In the genomic region with DNA sequence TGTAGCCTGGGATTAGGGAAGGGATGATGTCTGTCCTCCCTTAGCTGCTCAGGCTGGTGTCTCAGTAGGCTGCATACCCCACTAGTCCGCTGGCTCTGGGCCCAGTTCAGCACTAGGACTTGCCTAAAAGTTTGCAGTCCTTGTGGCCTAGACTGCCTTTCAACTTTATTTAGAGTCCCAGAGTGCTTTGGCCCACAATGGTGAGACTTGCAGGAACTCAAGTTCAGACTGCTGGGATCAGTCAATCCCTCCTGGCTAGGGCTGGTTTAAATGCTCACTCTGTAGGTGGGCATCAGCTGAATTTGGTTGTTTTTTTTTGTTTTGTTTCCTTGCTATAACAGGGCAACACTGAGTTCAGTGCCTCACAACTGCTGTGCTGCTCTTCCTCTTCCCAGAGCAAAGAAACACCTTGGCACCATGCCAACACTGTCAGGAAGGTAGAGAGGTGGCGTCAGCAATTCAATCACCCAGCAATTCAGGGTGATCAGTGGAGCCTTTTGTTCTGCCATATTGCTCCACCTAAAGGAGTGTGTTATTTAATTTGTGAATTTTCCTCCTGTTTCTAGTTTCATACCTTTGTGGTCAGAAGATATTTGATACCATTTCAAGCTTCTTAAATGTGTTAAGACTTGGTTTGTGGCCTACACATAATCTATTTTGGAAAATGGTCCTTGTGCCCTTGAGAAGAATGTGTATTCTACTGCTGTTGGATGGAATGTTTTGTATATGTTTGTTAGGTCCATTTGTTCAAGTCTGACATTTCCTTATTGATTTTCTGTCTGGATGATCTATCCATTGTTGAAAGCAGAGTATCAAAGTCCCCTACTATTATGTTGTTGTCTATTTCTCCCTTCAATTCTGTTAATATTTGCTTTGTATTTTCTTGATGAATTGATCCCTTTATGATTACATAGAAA, we compare ENCODE assay signal across 1 cellular context.
A peak's percentile ranks its signal among the peaks of the same experiment; 100 is the strongest.
TF ChIP-seq lines count a peak whose summit lies in the region.

No MANE protein-coding gene starts in this region.

TF ChIP-seq in HepG2, 621 proteins besides CTCF, POLR2A, EP300 and RAD21 (continued from another document and continues in another):
- peak; percentile 94 for TF ChIP-seq HOMEZ (CRISPR knock-in tag; IDR thresholded peaks at IDR 0.05; ENCODE audit: low read depth)
- peak; percentile 95 for TF ChIP-seq MIXL1 (CRISPR knock-in tag; IDR thresholded peaks at IDR 0.05)
- peak; percentile 67; the same call in 1 of the 2 replicates for TF ChIP-seq MEF2D (CRISPR knock-in tag; IDR thresholded peaks at IDR 0.05)
- no peak for TF ChIP-seq RBAK (CRISPR knock-in tag; IDR thresholded peaks at IDR 0.05)
- TF ChIP-seq, protein P1, sequence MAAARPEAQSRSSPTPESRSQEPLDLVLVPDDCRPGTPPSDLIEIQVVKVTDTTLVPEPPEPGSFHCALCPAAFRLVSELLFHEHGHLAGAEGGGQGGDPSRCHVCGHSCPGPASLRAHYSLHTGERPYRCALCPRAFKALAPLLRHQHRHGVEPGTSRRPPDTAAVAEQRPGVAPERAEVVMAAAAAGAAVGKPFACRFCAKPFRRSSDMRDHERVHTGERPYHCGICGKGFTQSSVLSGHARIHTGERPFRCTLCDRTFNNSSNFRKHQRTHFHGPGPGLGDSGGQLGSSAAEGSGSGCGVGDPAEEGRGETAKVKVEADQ (CRISPR knock-in tag; IDR thresholded peaks at IDR 0.05; ENCODE audit: borderline replicate concordance): 0 out of 2 replicates have a peak, but pooled peaks have one; percentile 14
- no peak for TF ChIP-seq RBM22 (optimal IDR thresholded peaks at IDR 0.05; ENCODE audit: low read length)
- peak; percentile 52; the same call in 1 of the 2 replicates for TF ChIP-seq TARDBP (CRISPR knock-in tag; IDR thresholded peaks at IDR 0.05)
- no peak for TF ChIP-seq MLXIP (CRISPR knock-in tag; IDR thresholded peaks at IDR 0.05; ENCODE audit: borderline replicate concordance)
- no peak for TF ChIP-seq ZNF432 (CRISPR knock-in tag; IDR thresholded peaks at IDR 0.05; ENCODE audit: borderline replicate concordance)
- peak; percentile 25; the same call in 1 of the 2 replicates for TF ChIP-seq THAP11 (CRISPR knock-in tag; IDR thresholded peaks at IDR 0.05)
- TF ChIP-seq MYNN (CRISPR knock-in tag; IDR thresholded peaks at IDR 0.05; ENCODE audit: low read depth): no peak
- TF ChIP-seq, protein P2, sequence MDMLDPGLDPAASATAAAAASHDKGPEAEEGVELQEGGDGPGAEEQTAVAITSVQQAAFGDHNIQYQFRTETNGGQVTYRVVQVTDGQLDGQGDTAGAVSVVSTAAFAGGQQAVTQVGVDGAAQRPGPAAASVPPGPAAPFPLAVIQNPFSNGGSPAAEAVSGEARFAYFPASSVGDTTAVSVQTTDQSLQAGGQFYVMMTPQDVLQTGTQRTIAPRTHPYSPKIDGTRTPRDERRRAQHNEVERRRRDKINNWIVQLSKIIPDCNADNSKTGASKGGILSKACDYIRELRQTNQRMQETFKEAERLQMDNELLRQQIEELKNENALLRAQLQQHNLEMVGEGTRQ (IDR thresholded peaks at IDR 0.05; ENCODE audit: low read depth, low read length): no peak
- TF ChIP-seq, protein P2 (CRISPR knock-in tag; IDR thresholded peaks at IDR 0.05; ENCODE audit: borderline replicate concordance): no peak
- TF ChIP-seq ZNF34 (CRISPR knock-in tag; IDR thresholded peaks at IDR 0.05; ENCODE audit: borderline replicate concordance): no peak
- TF ChIP-seq ZNF772 (CRISPR knock-in tag; IDR thresholded peaks at IDR 0.05): no peak
- TF ChIP-seq THRA (CRISPR knock-in tag; IDR thresholded peaks at IDR 0.05; ENCODE audit: borderline replicate concordance): 0 out of 2 replicates have a peak, but pooled peaks have one; percentile 34
- peak in 1 of 2 experiments; percentile 40; a peak in 2 of 4 replicates for TF ChIP-seq MAFK (conservative IDR thresholded peaks at IDR 0.05 in 1 of 2, IDR thresholded peaks at IDR 0.05 in 1 of 2; ENCODE audit: low read length in 2 of 2)
- TF ChIP-seq TRIM24 (CRISPR knock-in tag; IDR thresholded peaks at IDR 0.05): no peak
- no peak for TF ChIP-seq ZNF850 (CRISPR knock-in tag; conservative IDR thresholded peaks at IDR 0.05)
- TF ChIP-seq, protein P3, sequence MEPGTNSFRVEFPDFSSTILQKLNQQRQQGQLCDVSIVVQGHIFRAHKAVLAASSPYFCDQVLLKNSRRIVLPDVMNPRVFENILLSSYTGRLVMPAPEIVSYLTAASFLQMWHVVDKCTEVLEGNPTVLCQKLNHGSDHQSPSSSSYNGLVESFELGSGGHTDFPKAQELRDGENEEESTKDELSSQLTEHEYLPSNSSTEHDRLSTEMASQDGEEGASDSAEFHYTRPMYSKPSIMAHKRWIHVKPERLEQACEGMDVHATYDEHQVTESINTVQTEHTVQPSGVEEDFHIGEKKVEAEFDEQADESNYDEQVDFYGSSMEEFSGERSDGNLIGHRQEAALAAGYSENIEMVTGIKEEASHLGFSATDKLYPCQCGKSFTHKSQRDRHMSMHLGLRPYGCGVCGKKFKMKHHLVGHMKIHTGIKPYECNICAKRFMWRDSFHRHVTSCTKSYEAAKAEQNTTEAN (CRISPR knock-in tag; conservative IDR thresholded peaks at IDR 0.05): peak; percentile 38; the same call in 1 of the 2 replicates
- TF ChIP-seq YEATS4 (CRISPR knock-in tag; IDR thresholded peaks at IDR 0.05; ENCODE audit: borderline replicate concordance): peak; percentile 55; the same call in 1 of the 2 replicates
- peak; percentile 62; the same call in 1 of the 2 replicates for TF ChIP-seq ZNF761 (CRISPR knock-in tag; conservative IDR thresholded peaks at IDR 0.05)
- TF ChIP-seq HES4 (CRISPR knock-in tag; IDR thresholded peaks at IDR 0.05; ENCODE audit: borderline replicate concordance): no peak
- TF ChIP-seq, protein P4, sequence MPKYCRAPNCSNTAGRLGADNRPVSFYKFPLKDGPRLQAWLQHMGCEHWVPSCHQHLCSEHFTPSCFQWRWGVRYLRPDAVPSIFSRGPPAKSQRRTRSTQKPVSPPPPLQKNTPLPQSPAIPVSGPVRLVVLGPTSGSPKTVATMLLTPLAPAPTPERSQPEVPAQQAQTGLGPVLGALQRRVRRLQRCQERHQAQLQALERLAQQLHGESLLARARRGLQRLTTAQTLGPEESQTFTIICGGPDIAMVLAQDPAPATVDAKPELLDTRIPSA (CRISPR knock-in tag; IDR thresholded peaks at IDR 0.05; ENCODE audit: borderline replicate concordance): no peak
- TF ChIP-seq FOXP4 (CRISPR knock-in tag; IDR thresholded peaks at IDR 0.05): peak; percentile 84
- no peak for TF ChIP-seq CBFB (CRISPR knock-in tag; IDR thresholded peaks at IDR 0.05)
- TF ChIP-seq CCDC6 (CRISPR knock-in tag; IDR thresholded peaks at IDR 0.05): no peak
- TF ChIP-seq MXD4 (CRISPR knock-in tag; IDR thresholded peaks at IDR 0.05): no peak
- no peak for TF ChIP-seq NBN (conservative IDR thresholded peaks at IDR 0.05)
- no peak for TF ChIP-seq PLRG1 (conservative IDR thresholded peaks at IDR 0.05)
- TF ChIP-seq, protein P5, sequence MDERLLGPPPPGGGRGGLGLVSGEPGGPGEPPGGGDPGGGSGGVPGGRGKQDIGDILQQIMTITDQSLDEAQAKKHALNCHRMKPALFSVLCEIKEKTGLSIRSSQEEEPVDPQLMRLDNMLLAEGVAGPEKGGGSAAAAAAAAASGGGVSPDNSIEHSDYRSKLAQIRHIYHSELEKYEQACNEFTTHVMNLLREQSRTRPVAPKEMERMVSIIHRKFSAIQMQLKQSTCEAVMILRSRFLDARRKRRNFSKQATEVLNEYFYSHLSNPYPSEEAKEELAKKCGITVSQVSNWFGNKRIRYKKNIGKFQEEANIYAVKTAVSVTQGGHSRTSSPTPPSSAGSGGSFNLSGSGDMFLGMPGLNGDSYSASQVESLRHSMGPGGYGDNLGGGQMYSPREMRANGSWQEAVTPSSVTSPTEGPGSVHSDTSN (CRISPR knock-in tag; IDR thresholded peaks at IDR 0.05): peak; percentile 90
- TF ChIP-seq ZNF337 (CRISPR knock-in tag; IDR thresholded peaks at IDR 0.05; ENCODE audit: borderline replicate concordance, low read depth): no peak
- TF ChIP-seq CEBPG (CRISPR knock-in tag; IDR thresholded peaks at IDR 0.05): peak; percentile 39; the same call in 1 of the 2 replicates
- no peak; the same call in 1 of the 2 replicates for TF ChIP-seq FOSL2 (CRISPR knock-in tag; IDR thresholded peaks at IDR 0.05)
- TF ChIP-seq, protein P6, sequence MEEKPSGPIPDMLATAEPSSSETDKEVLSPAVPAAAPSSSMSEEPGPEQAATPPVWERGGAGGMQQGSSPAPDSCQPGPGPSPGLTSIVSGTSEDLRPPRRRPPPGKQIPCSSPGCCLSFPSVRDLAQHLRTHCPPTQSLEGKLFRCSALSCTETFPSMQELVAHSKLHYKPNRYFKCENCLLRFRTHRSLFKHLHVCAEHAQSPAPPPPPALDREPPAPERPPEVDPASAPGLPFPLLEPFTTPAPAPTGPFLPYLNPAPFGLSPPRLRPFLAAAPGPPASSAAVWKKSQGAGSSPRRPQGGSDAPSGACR (CRISPR knock-in tag; IDR thresholded peaks at IDR 0.05): no peak
- TF ChIP-seq ZNF138 (CRISPR knock-in tag; IDR thresholded peaks at IDR 0.05; ENCODE audit: low read depth): no peak
- no peak for TF ChIP-seq ZNF180 (CRISPR knock-in tag; IDR thresholded peaks at IDR 0.05; ENCODE audit: borderline replicate concordance, low read depth)
- peak; percentile 79; the same call in 1 of the 2 replicates for TF ChIP-seq ZNF816 (CRISPR knock-in tag; IDR thresholded peaks at IDR 0.05; ENCODE audit: borderline replicate concordance)
- no peak for TF ChIP-seq SP2 (CRISPR knock-in tag; IDR thresholded peaks at IDR 0.05)
- TF ChIP-seq, protein P7, sequence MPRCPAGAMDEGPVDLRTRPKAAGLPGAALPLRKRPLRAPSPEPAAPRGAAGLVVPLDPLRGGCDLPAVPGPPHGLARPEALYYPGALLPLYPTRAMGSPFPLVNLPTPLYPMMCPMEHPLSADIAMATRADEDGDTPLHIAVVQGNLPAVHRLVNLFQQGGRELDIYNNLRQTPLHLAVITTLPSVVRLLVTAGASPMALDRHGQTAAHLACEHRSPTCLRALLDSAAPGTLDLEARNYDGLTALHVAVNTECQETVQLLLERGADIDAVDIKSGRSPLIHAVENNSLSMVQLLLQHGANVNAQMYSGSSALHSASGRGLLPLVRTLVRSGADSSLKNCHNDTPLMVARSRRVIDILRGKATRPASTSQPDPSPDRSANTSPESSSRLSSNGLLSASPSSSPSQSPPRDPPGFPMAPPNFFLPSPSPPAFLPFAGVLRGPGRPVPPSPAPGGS (CRISPR knock-in tag; IDR thresholded peaks at IDR 0.05): no peak
- peak; percentile 88; the same call in 1 of the 2 replicates for TF ChIP-seq GTF2F1 (IDR thresholded peaks at IDR 0.05; ENCODE audit: low read length)
- no peak for TF ChIP-seq ZNF329 (CRISPR knock-in tag; IDR thresholded peaks at IDR 0.05; ENCODE audit: low read depth)
- TF ChIP-seq ZNF777 (CRISPR knock-in tag; IDR thresholded peaks at IDR 0.05): no peak
